8 cellular contexts compared by ENCODE assay signal in genomic region chr7:149196705-149197171, GRCh38. TPM values are rescaled to one million over a fixed set of nuclear protein-coding genes. Genes with fewer than 3 reads are reported as not detected.
DNase-seq lines count a peak whose midpoint lies in the region; ATAC-seq lines count a peak whose summit lies in the region.

No MANE protein-coding gene starts in this region.

- DNase-seq in DMS 273 (lab: John Stamatoyannopoulos, UW; ENCODE audit: unreplicated experiment) (peak; percentile 83), DMS 273 treated with DMSO at 0.1 percent for 48 hours (lab: John Stamatoyannopoulos, UW) (no peak), iPS DF 6.9 (ENCODE audit: low read depth, low spot score) (no peak), iPS-NIHi11 (ENCODE audit: low spot score) (no peak), NCI-H226 (no peak)
- no peak for DNase-seq in activated CD8-positive, alpha-beta T cell treated with anti-CD3 and anti-CD28 coated beads, Interleukin-2, amount 10 ng/mL, durations not matched to agents 7 days and 5 days
- peak; percentile 19 for DNase-seq in stimulated activated CD4-positive, alpha-beta T cell treated with anti-CD3 and anti-CD28 coated beads, Interleukin-1b, Interleukin-23, amount 100 ng/mL, for 48 hours

- H3K4me3 Mint-ChIP-seq in activated CD8-positive, alpha-beta T cell treated with anti-CD3 and anti-CD28 coated beads, Interleukin-2, amount 10 ng/mL, durations not matched to agents 7 days and 5 days = peak overlapping the region; percentile 87

- no peaks in the 10 kb centered on the region for H3K9me3 Mint-ChIP-seq in activated CD8-positive, alpha-beta T cell treated with anti-CD3 and anti-CD28 coated beads, Interleukin-2, amount 10 ng/mL, durations not matched to agents 7 days and 5 days (ENCODE audit: insufficient read depth)

- CTCF ChIA-PET in activated CD8-positive, alpha-beta T cell treated with anti-CD3 and anti-CD28 coated beads, Interleukin-2, amount 10 ng/mL, durations not matched to agents 7 days and 5 days (lab: Charles Lee) = interaction anchor here (1.4 to 2.5 kb wide), 2 partner anchors 49 to 71 kb away, joined by 4 to 22 read pairs; partner anchors contain the start of gene ZNF398

- peaks cover 1% of the 10 kb centered on the region for H3K4me1 ChIP-seq in iPS DF 6.9 (ENCODE audit: control insufficient read depth, insufficient read depth, low read length)

- no peak overlapping the region for H3K27ac ChIP-seq in iPS DF 6.9 (ENCODE audit: low read length)

- H3K4me3 ChIP-seq in iPS DF 6.9 (ENCODE audit: low read length) = peak overlapping the region; percentile 88; the same call in 1 of the 2 replicates

- H3K27me3 Mint-ChIP-seq in activated CD8-positive, alpha-beta T cell treated with anti-CD3 and anti-CD28 coated beads, Interleukin-2, amount 10 ng/mL, durations not matched to agents 7 days and 5 days (ENCODE audit: low read depth) = no peaks in the 10 kb centered on the region

- H3K36me3 ChIP-seq in iPS DF 6.9 (ENCODE audit: control insufficient read depth, insufficient read depth, low read length) = peaks cover 14% of the 10 kb centered on the region; the same call in 1 of the 2 replicates

- H3K27ac Mint-ChIP-seq in activated CD8-positive, alpha-beta T cell treated with anti-CD3 and anti-CD28 coated beads, Interleukin-2, amount 10 ng/mL, durations not matched to agents 7 days and 5 days = peak overlapping the region; percentile 85

- peaks cover 39% of the 10 kb centered on the region for H3K36me3 Mint-ChIP-seq in activated CD8-positive, alpha-beta T cell treated with anti-CD3 and anti-CD28 coated beads, Interleukin-2, amount 10 ng/mL, durations not matched to agents 7 days and 5 days (ENCODE audit: low read depth)

- H3K9me3 ChIP-seq in iPS DF 6.9 (ENCODE audit: control insufficient read depth, insufficient read depth, low read length) = no peaks in the 10 kb centered on the region

- POLR2A ChIA-PET in activated CD8-positive, alpha-beta T cell treated with anti-CD3 and anti-CD28 coated beads, Interleukin-2, amount 10 ng/mL, durations not matched to agents 7 days and 5 days (lab: Charles Lee) = interaction anchor here (0.7 to 2.5 kb wide), 2 partner anchors 49 to 1923 kb away, joined by 3 to 16 read pairs; partner anchors contain the start of gene ZNF398

- peak; percentile 15 for ATAC-seq in HG03139 (IDR thresholded peaks at IDR 0.05; ENCODE audit: unreplicated experiment)
- ATAC-seq in activated CD8-positive, alpha-beta T cell treated with anti-CD3 and anti-CD28 coated beads, Interleukin-2, amount 10 ng/mL, durations not matched to agents 7 days and 5 days = peak; percentile 10

- H3K27me3 ChIP-seq in iPS DF 6.9 (ENCODE audit: control insufficient read depth, insufficient read depth, low read length) = no peaks in the 10 kb centered on the region

- WGBS in iPS DF 6.9 (ENCODE audit: insufficient coverage, insufficient read length) = no CpG with 5 or more reads among the region's 7 CpGs

- H3K4me1 Mint-ChIP-seq in activated CD8-positive, alpha-beta T cell treated with anti-CD3 and anti-CD28 coated beads, Interleukin-2, amount 10 ng/mL, durations not matched to agents 7 days and 5 days (ENCODE audit: low read depth) = peaks cover 45% of the 10 kb centered on the region

RNA-seq across cellular contexts. Expression of gene ZNF282, which starts 1.4 kb away (rescaled TPM):
- total RNA-seq in activated CD8-positive, alpha-beta T cell treated with anti-CD3 and anti-CD28 coated beads, Interleukin-2, amount 10 ng/mL, durations not matched to agents 7 days and 5 days = 10 to 100 TPM; 28.4 to 30.6 TPM

RNA-seq across cellular contexts. Expression of gene ZNF212, which starts 42.7 kb away (rescaled TPM):
- total RNA-seq in activated CD8-positive, alpha-beta T cell treated with anti-CD3 and anti-CD28 coated beads, Interleukin-2, amount 10 ng/mL, durations not matched to agents 7 days and 5 days = 10 to 100 TPM; 10.8 to 12.9 TPM

RNA-seq across cellular contexts. Expression of gene ZNF398, which starts 49.5 kb away (rescaled TPM):
- total RNA-seq in activated CD8-positive, alpha-beta T cell treated with anti-CD3 and anti-CD28 coated beads, Interleukin-2, amount 10 ng/mL, durations not matched to agents 7 days and 5 days = 10 to 100 TPM; 11.8 to 13.3 TPM

Comparison
In these comparisons a context has a peak if more than half of its experiments do, and no peak if none do; other contexts are left out.
1. DNase-seq: peak in DMS 273 (single experiment) and stimulated activated CD4-positive, alpha-beta T cell treated with anti-CD3 and anti-CD28 coated beads, Interleukin-1b, Interleukin-23, amount 100 ng/mL, for 48 hours (single experiment); none in DMS 273 treated with DMSO at 0.1 percent for 48 hours (single experiment), activated CD8-positive, alpha-beta T cell treated with anti-CD3 and anti-CD28 coated beads, Interleukin-2, amount 10 ng/mL, durations not matched to agents 7 days and 5 days (single experiment), iPS DF 6.9 (single experiment), iPS-NIHi11 (single experiment) and NCI-H226 (single experiment).